Comparison of ENCODE assay signal across 13 cellular contexts in genomic region chr17:68580236-68580903, GRCh38. TPM values are rescaled to one million over a fixed set of nuclear protein-coding genes. Genes with fewer than 3 reads are reported as not detected.
DNase-seq lines count a peak whose midpoint lies in the region; ATAC-seq lines count a peak whose summit lies in the region.
"Had no signal": no experiment of that assay in that cellular context is flagged by ENCODE, and none has a peak within 500 bp of the region (broad histone marks: within the 10 kb centered on the region; RNA-seq: fewer than 3 reads in every experiment).

No MANE protein-coding gene starts in this region.

- DNase-seq in CD1c-positive myeloid dendritic cell (ENCODE audit: extremely low spot score) (peak; percentile 82), RPMI7951 (ENCODE audit: low read depth) (peak; percentile 42), fibroblast of the conjunctiva (ENCODE audit: low read depth) (peak; percentile 87), renal cortical epithelial cell (ENCODE audit: low read depth) (peak; percentile 92), T-helper 2 cell (no peak), NCI-H1105 (lab: John Stamatoyannopoulos, UW) (no peak)
- DNase-seq in activated CD4-positive, alpha-beta T cell treated with anti-CD3 and anti-CD28 coated beads, Interleukin-2, amount 50 U/mL, for 1 hour = no peak
- DNase-seq: activated CD4-positive, alpha-beta T cell treated with anti-CD3 and anti-CD28 coated beads, Interleukin-2, amount 10 ng/mL, durations not matched to agents 7 days and 5 days; CD4-positive, alpha-beta memory T cell; NCI-H1930; SHP77 treated with DMSO at 0.1 percent for 48 hours had no signal

- ATAC-seq in HG03439 (IDR thresholded peaks at IDR 0.05; ENCODE audit: unreplicated experiment) = no peak
- ATAC-seq: activated naive CD4-positive, alpha-beta T cell treated with anti-CD3 and anti-CD28 coated beads, Interleukin-2, amount 50 U/mL, for 72 hours had no signal

RNA-seq across cellular contexts. Expression of gene FAM20A, which starts 20.8 kb away (rescaled TPM):
- 0.36 and 0.68 TPM in 2 replicates for total RNA-seq in RPMI7951 (2014; rRNA removed; shearing (Covaris generic))
- 12.9 TPM in 1 of 2 replicates, not detected in the other for total RNA-seq in renal cortical epithelial cell
- total RNA-seq: activated CD4-positive, alpha-beta T cell treated with anti-CD3 and anti-CD28 coated beads, Interleukin-2, amount 10 ng/mL, durations not matched to agents 7 days and 5 days; activated naive CD4-positive, alpha-beta T cell treated with anti-CD3 and anti-CD28 coated beads, Interleukin-2, amount 50 U/mL, for 72 hours; CD4-positive, alpha-beta memory T cell had no signal

Comparison
In these comparisons a context has a peak if more than half of its experiments do, and no peak if none do; other contexts are left out.
1. DNase-seq: peak in CD1c-positive myeloid dendritic cell (single experiment), RPMI7951 (single experiment), fibroblast of the conjunctiva (single experiment) and renal cortical epithelial cell (single experiment); none in T-helper 2 cell (0 of 5), NCI-H1105 (single experiment) and activated CD4-positive, alpha-beta T cell treated with anti-CD3 and anti-CD28 coated beads, Interleukin-2, amount 50 U/mL, for 1 hour (single experiment).